11 cellular contexts compared by ENCODE assay signal in genomic region chr15:39358441-39359041, GRCh38.
DNase-seq lines count a peak whose midpoint lies in the region; ATAC-seq, FAIRE-seq and TF ChIP-seq lines count a peak whose summit lies in the region.
"Had no signal": no experiment of that assay in that cellular context is flagged by ENCODE, and none has a peak within 500 bp of the region (broad histone marks: within the 10 kb centered on the region; RNA-seq: fewer than 3 reads in every experiment).

No MANE protein-coding gene starts in this region.

- peaks cover 40% of the 10 kb centered on the region for H3K4me1 ChIP-seq in adipocyte (ENCODE audit: control insufficient read depth, insufficient read depth, low read length)
- H3K4me1 ChIP-seq in left ventricle myocardium inferior = peaks cover 27% of the 10 kb centered on the region
- peaks cover 0 to 29% (median 17%) of the 10 kb centered on the region in 4 donors for H3K4me1 ChIP-seq in sigmoid colon

- H3K4me3 ChIP-seq in adipocyte (ENCODE audit: low read length) (peak overlapping the region; percentile 15), left ventricle myocardium inferior (no peak overlapping the region), sigmoid colon (no peak overlapping the region)

- H3K9me3 ChIP-seq in adipocyte (ENCODE audit: control insufficient read depth, low read length) (no peaks in the 10 kb centered on the region), left ventricle myocardium inferior (replicated peaks) (no peaks in the 10 kb centered on the region), sigmoid colon (no peaks in the 10 kb centered on the region)

- H3K27me3 ChIP-seq in adipocyte (replicated peaks; ENCODE audit: control insufficient read depth, insufficient read depth, low read length) (no peaks in the 10 kb centered on the region), left ventricle myocardium inferior (ENCODE audit: low read depth) (no peaks in the 10 kb centered on the region), sigmoid colon (no peaks in the 10 kb centered on the region)

- DNase-seq in GM19239 (ENCODE audit: insufficient read length, low spot score) (peak; percentile 2), adipocyte (ENCODE audit: low read depth) (peak; percentile 29), left ventricle myocardium inferior (peak; percentile 31), sigmoid colon (peak; percentile 77), cerebellar cortex (ENCODE audit: low spot score) (no peak), NCI-H2081 treated with DMSO at 0.1 percent for 48 hours (lab: John Stamatoyannopoulos, UW) (no peak), GM10248 (ENCODE audit: extremely low spot score) (no peak)
- DNase-seq: activated CD4-positive, alpha-beta T cell treated with anti-CD3 and anti-CD28 coated beads for 48 hours; NCI-H1092 had no signal

- H3K27ac ChIP-seq in left ventricle myocardium inferior (replicated peaks) (peak overlapping the region; percentile 62), sigmoid colon (peak overlapping the region; percentile 61 to 76 (median 65))

- POLR2A ChIA-PET in GM10248 (lab: Yijun Ruan, JAX) = no interaction called here

- TF ChIP-seq CTCF in left ventricle myocardium inferior (IDR thresholded peaks at IDR 0.05; ENCODE audit: borderline replicate concordance) (no peak), sigmoid colon (IDR thresholded peaks at IDR 0.05) (no peak), GM10248 (IDR thresholded peaks at IDR 0.05; ENCODE audit: control extremely low read depth, extremely low read depth, low read depth, missing control alignments) (no peak)

- intact Hi-C loops in left ventricle myocardium inferior (cut with micrococcal nuclease) (no loop called here), sigmoid colon (cut with DNase I) (loop anchor here (5.0 kb wide), 1 partner anchor 186 kb away; no protein-coding TSS in a partner anchor)

- TF ChIP-seq EP300 in sigmoid colon (IDR thresholded peaks at IDR 0.05) = no peak

- WGBS in sigmoid colon, 2 donors = 34 to 35% methylated on average over 3 of the region's 3 CpGs

- CTCF ChIA-PET in GM10248 (lab: Yijun Ruan, JAX) = no interaction called here

- FAIRE-seq in GM19239 (lab: Jason Lieb, UNC) = no peak
- FAIRE-seq: islet of Langerhans had no signal

- H3K36me3 ChIP-seq in adipocyte (ENCODE audit: control insufficient read depth, insufficient read depth, low read length, severe bottlenecking) (no peaks in the 10 kb centered on the region), left ventricle myocardium inferior (no peaks in the 10 kb centered on the region), sigmoid colon (no peaks in the 10 kb centered on the region)

- peak overlapping the region; percentile 64 for H3K9ac ChIP-seq in adipocyte (ENCODE audit: low read length)

- ATAC-seq in HG02938 (IDR thresholded peaks at IDR 0.05; ENCODE audit: unreplicated experiment) = no peak

- no peak for TF ChIP-seq POLR2A in sigmoid colon (IDR thresholded peaks at IDR 0.05)

Comparison
In these comparisons a context has a peak if more than half of its experiments do, and no peak if none do; other contexts are left out.
1. DNase-seq: peak in GM19239 (single experiment), adipocyte (single experiment), left ventricle myocardium inferior (single experiment) and sigmoid colon (single experiment); none in cerebellar cortex (single experiment), NCI-H2081 treated with DMSO at 0.1 percent for 48 hours (single experiment) and GM10248 (single experiment).